Comparison of ENCODE assay signal across 1 cellular context in genomic region chr12:131075194-131075593, GRCh38.
TF ChIP-seq lines count a peak whose summit lies in the region.

No MANE protein-coding gene starts in this region.

TF ChIP-seq in GM23338, 12 proteins besides CTCF, POLR2A, EP300 and RAD21 (continued from another document):
- TF ChIP-seq ZNF462 (CRISPR knock-in tag; IDR thresholded peaks at IDR 0.05) = no peak
- TF ChIP-seq EZH2phosphoT487 (IDR thresholded peaks at IDR 0.05; ENCODE audit: unreplicated experiment) = no peak
- TF ChIP-seq STAT1 (IDR thresholded peaks at IDR 0.05; ENCODE audit: unreplicated experiment) = no peak
- no peak for TF ChIP-seq REST (IDR thresholded peaks at IDR 0.05; ENCODE audit: unreplicated experiment)
- no peak for TF ChIP-seq JUNB (IDR thresholded peaks at IDR 0.05; ENCODE audit: unreplicated experiment)
- no peak for TF ChIP-seq ZNF114 (CRISPR knock-in tag; IDR thresholded peaks at IDR 0.05)
TF ChIP-seq in GM23338: peak in this region for 0.
